In the genomic region with DNA sequence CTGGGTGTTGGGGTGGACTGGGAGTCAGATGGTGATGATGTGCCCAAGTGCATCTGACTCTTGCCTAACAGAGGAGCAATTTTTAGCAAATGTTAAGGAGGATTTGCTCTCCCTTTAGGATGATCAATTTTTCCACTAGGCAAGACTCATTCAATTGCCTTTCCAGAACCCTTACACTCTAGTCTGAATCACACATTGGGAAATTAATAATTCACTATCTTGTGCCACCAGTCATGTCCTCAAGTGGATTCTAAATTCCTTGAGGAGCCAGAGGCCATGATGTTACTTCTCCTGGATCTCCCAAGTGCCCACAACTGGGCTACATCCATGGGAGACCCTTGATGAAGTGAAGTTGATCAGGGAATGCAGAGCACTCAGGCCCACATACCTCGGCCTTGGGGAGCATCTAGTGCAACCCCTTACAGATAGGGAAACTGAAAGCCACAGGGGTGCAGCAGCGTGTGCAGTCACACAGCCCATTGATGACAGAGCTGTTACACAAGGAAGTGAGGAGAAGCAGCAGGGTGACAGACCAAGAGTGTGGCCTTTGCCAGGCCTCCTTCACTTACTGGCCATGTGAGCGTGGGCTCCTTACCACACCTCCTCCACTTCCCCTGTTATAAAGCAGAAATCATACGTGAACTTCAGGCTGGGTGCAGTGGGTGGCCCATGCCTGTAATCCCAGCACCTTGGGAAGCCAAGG, we compare ENCODE assay signal across 9 cellular contexts.
A peak's percentile ranks its signal among the peaks of the same experiment; 100 is the strongest.
DNase-seq lines count a peak whose midpoint lies in the region; ATAC-seq and TF ChIP-seq lines count a peak whose summit lies in the region.
"Had no signal": no experiment of that assay in that cellular context is flagged by ENCODE, and none has a peak within 500 bp of the region (broad histone marks: within the 10 kb centered on the region; RNA-seq: fewer than 3 reads in every experiment).

No MANE protein-coding gene starts in this region.

- POLR2A ChIA-PET in HEK293T (lab: Yijun Ruan, JAX) = no interaction called here
- POLR2A ChIA-PET in CD4-positive, alpha-beta memory T cell (lab: Charles Lee; ENCODE audit: partially characterized antibody) = no interaction called here

- H3K4me2 ChIP-seq in osteoblast (ENCODE audit: insufficient read depth, low read length) = no peak overlapping the region

- intact Hi-C loops in CD4-positive, alpha-beta memory T cell (cut with micrococcal nuclease) = no loop called here

- H3K36me3 Mint-ChIP-seq in CD4-positive, alpha-beta memory T cell = no peaks in the 10 kb centered on the region

- no peak overlapping the region for H2AFZ ChIP-seq in osteoblast (ENCODE audit: low read length)

- no peaks in the 10 kb centered on the region for H3K9me3 Mint-ChIP-seq in CD4-positive, alpha-beta memory T cell

- H3K4me1 Mint-ChIP-seq in CD4-positive, alpha-beta memory T cell = no peaks in the 10 kb centered on the region

- H3K4me3 Mint-ChIP-seq in CD4-positive, alpha-beta memory T cell = no peak overlapping the region

- CTCF ChIA-PET in HEK293T (lab: Yijun Ruan, JAX) = no interaction called here
- CTCF ChIA-PET in CD4-positive, alpha-beta memory T cell (lab: Charles Lee; ENCODE audit: partially characterized antibody) = no interaction called here

- peak; percentile 96 for ATAC-seq in HG03439 (IDR thresholded peaks at IDR 0.05; ENCODE audit: unreplicated experiment)

- no peak overlapping the region for H3K27ac Mint-ChIP-seq in CD4-positive, alpha-beta memory T cell

- no peaks in the 10 kb centered on the region for H4K20me1 ChIP-seq in osteoblast (ENCODE audit: insufficient read depth, low read length)

- H3K79me2 ChIP-seq in osteoblast (ENCODE audit: insufficient read depth, low read length) = no peaks in the 10 kb centered on the region

- no peak overlapping the region for H3K27ac ChIP-seq in osteoblast (ENCODE audit: low read depth, low read length)
- H3K27ac ChIP-seq in CD4-positive, alpha-beta memory T cell (ENCODE audit: low read depth, low read length) = no peak overlapping the region
- H3K27ac ChIP-seq: VCaP had no signal

- no peak overlapping the region for H3K4me3 ChIP-seq in GM12865 (ENCODE audit: low read depth, low read length)
- H3K4me3 ChIP-seq in osteoblast (ENCODE audit: insufficient read depth, low read length) = no peak overlapping the region
- H3K4me3 ChIP-seq in CD4-positive, alpha-beta memory T cell (ENCODE audit: low read length in 2 of 2) = no peak overlapping the region

- peaks cover 1 to 4% of the 10 kb centered on the region in 2 donors for H3K27me3 Mint-ChIP-seq in CD4-positive, alpha-beta memory T cell

- H3K27me3 ChIP-seq in osteoblast (ENCODE audit: insufficient read depth, low read length) = peaks cover 13% of the 10 kb centered on the region
- H3K27me3 ChIP-seq in CD4-positive, alpha-beta memory T cell (ENCODE audit: insufficient read depth, low read length) = no peaks in the 10 kb centered on the region

- H3K9me3 ChIP-seq in osteoblast (ENCODE audit: low read depth, low read length) = no peaks in the 10 kb centered on the region
- H3K9me3 ChIP-seq in CD4-positive, alpha-beta memory T cell (ENCODE audit: control insufficient read depth in 1 of 2, low read length in 2 of 2) = no peaks in the 10 kb centered on the region

- DNase-seq in GM12865 (ENCODE audit: low read depth) = peak; percentile 81
- peak; percentile 74 for DNase-seq in GM20000 (ENCODE audit: low spot score)
- DNase-seq in globus pallidus (ENCODE audit: low spot score) = peak; percentile 16
- DNase-seq in osteoblast (ENCODE audit: insufficient read length, low spot score, missing footprints) = no peak
- DNase-seq in HEK293T (ENCODE audit: extremely low spot score) = no peak
- DNase-seq in NCI-H1436 (lab: John Stamatoyannopoulos, UW) = no peak
- no peak for DNase-seq in CD4-positive, alpha-beta memory T cell

- peaks cover under 1% of the 10 kb centered on the region for H3K4me1 ChIP-seq in osteoblast (ENCODE audit: insufficient read depth, low read length)
- no peaks in the 10 kb centered on the region for H3K4me1 ChIP-seq in CD4-positive, alpha-beta memory T cell (ENCODE audit: insufficient read depth, low read length)

- H3K36me3 ChIP-seq in osteoblast (ENCODE audit: insufficient read depth, low read length) = no peaks in the 10 kb centered on the region
- no peaks in the 10 kb centered on the region for H3K36me3 ChIP-seq in CD4-positive, alpha-beta memory T cell (ENCODE audit: insufficient read depth, low read length)

- TF ChIP-seq CTCF in GM12865 (IDR thresholded peaks at IDR 0.05; ENCODE audit: insufficient read depth, low read depth, low read length, missing control alignments) (no peak), GM20000 (IDR thresholded peaks at IDR 0.05; ENCODE audit: extremely low read depth, missing control alignments) (no peak), osteoblast (IDR thresholded peaks at IDR 0.05; ENCODE audit: extremely low read depth, low read depth, low read length) (no peak)

TF ChIP-seq in HEK293T, 16 proteins besides CTCF, POLR2A, EP300 and RAD21:
- TF ChIP-seq ZNF384 (IDR thresholded peaks at IDR 0.05) (no peak), FOXK2 (IDR thresholded peaks at IDR 0.05) (no peak), TARDBP (IDR thresholded peaks at IDR 0.05) (no peak), CTBP1 (IDR thresholded peaks at IDR 0.05; ENCODE audit: borderline replicate concordance) (no peak), SUZ12 (IDR thresholded peaks at IDR 0.05) (no peak), SP1 (IDR thresholded peaks at IDR 0.05) (no peak), FOXM1 (IDR thresholded peaks at IDR 0.05; ENCODE audit: borderline replicate concordance) (no peak), LEF1 (IDR thresholded peaks at IDR 0.05; ENCODE audit: borderline replicate concordance) (no peak), BHLHE40 (IDR thresholded peaks at IDR 0.05; ENCODE audit: borderline replicate concordance) (no peak), L3MBTL2 (conservative IDR thresholded peaks at IDR 0.05) (no peak), ELF4 (IDR thresholded peaks at IDR 0.05) (no peak), FOXA1 (IDR thresholded peaks at IDR 0.05) (no peak), NFRKB (IDR thresholded peaks at IDR 0.05) (no peak), HDGF (IDR thresholded peaks at IDR 0.05; ENCODE audit: borderline replicate concordance) (no peak), ARNT (IDR thresholded peaks at IDR 0.05) (no peak)
- TF ChIP-seq, protein P1, sequence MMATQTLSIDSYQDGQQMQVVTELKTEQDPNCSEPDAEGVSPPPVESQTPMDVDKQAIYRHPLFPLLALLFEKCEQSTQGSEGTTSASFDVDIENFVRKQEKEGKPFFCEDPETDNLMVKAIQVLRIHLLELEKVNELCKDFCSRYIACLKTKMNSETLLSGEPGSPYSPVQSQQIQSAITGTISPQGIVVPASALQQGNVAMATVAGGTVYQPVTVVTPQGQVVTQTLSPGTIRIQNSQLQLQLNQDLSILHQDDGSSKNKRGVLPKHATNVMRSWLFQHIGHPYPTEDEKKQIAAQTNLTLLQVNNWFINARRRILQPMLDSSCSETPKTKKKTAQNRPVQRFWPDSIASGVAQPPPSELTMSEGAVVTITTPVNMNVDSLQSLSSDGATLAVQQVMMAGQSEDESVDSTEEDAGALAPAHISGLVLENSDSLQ (IDR thresholded peaks at IDR 0.05) = no peak

Comparison
In these comparisons a context has a peak if more than half of its experiments do, and no peak if none do; other contexts are left out.
1. DNase-seq: peak in GM12865 (single experiment), GM20000 (single experiment) and globus pallidus (single experiment); none in osteoblast (single experiment), HEK293T (single experiment), NCI-H1436 (single experiment) and CD4-positive, alpha-beta memory T cell (0 of 5).